ENCODE assay signal across 1 cellular context in the genomic region with DNA sequence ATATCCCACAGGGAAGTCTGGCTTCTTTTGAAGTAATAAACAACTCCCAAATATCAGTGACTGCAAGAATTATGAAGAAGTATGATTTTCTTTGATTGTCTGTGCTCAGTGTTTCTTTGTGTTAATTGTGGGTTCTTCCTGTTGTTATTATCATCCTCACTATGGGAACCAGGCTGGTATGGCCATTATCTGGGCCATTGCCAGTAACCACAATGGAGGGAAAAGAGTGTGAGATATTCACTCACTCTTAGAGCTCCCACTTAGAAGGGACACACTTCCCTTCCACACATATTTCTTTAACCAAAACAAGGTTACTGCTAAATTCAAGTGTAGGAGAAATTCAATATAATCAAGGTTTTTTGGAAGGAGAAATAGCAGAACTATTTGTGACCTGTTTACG.
TF ChIP-seq lines count a peak whose summit lies in the region.

No MANE protein-coding gene starts in this region.

TF ChIP-seq in SK-N-SH, 30 proteins besides CTCF, POLR2A, EP300 and RAD21 (continued from another document):
- TF ChIP-seq, protein P1, sequence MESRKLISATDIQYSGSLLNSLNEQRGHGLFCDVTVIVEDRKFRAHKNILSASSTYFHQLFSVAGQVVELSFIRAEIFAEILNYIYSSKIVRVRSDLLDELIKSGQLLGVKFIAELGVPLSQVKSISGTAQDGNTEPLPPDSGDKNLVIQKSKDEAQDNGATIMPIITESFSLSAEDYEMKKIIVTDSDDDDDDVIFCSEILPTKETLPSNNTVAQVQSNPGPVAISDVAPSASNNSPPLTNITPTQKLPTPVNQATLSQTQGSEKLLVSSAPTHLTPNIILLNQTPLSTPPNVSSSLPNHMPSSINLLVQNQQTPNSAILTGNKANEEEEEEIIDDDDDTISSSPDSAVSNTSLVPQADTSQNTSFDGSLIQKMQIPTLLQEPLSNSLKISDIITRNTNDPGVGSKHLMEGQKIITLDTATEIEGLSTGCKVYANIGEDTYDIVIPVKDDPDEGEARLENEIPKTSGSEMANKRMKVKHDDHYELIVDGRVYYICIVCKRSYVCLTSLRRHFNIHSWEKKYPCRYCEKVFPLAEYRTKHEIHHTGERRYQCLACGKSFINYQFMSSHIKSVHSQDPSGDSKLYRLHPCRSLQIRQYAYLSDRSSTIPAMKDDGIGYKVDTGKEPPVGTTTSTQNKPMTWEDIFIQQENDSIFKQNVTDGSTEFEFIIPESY (IDR thresholded peaks at IDR 0.05; ENCODE audit: borderline replicate concordance, low read depth): no peak
- TF ChIP-seq NFIC (IDR thresholded peaks at IDR 0.05; ENCODE audit: borderline replicate concordance) (no peak), RXRA (IDR thresholded peaks at IDR 0.05; ENCODE audit: borderline replicate concordance, low read depth) (no peak), FOSL2 (IDR thresholded peaks at IDR 0.05; ENCODE audit: borderline replicate concordance, low read depth) (no peak), TAF1 (IDR thresholded peaks at IDR 0.05; ENCODE audit: borderline replicate concordance, low read depth, low read length) (no peak), GATA2 (CRISPR knock-in tag; IDR thresholded peaks at IDR 0.05) (no peak)
- TF ChIP-seq, protein P2, sequence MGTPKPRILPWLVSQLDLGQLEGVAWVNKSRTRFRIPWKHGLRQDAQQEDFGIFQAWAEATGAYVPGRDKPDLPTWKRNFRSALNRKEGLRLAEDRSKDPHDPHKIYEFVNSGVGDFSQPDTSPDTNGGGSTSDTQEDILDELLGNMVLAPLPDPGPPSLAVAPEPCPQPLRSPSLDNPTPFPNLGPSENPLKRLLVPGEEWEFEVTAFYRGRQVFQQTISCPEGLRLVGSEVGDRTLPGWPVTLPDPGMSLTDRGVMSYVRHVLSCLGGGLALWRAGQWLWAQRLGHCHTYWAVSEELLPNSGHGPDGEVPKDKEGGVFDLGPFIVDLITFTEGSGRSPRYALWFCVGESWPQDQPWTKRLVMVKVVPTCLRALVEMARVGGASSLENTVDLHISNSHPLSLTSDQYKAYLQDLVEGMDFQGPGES (IDR thresholded peaks at IDR 0.05; ENCODE audit: low read depth, low read length): no peak
- TF ChIP-seq, protein P3, sequence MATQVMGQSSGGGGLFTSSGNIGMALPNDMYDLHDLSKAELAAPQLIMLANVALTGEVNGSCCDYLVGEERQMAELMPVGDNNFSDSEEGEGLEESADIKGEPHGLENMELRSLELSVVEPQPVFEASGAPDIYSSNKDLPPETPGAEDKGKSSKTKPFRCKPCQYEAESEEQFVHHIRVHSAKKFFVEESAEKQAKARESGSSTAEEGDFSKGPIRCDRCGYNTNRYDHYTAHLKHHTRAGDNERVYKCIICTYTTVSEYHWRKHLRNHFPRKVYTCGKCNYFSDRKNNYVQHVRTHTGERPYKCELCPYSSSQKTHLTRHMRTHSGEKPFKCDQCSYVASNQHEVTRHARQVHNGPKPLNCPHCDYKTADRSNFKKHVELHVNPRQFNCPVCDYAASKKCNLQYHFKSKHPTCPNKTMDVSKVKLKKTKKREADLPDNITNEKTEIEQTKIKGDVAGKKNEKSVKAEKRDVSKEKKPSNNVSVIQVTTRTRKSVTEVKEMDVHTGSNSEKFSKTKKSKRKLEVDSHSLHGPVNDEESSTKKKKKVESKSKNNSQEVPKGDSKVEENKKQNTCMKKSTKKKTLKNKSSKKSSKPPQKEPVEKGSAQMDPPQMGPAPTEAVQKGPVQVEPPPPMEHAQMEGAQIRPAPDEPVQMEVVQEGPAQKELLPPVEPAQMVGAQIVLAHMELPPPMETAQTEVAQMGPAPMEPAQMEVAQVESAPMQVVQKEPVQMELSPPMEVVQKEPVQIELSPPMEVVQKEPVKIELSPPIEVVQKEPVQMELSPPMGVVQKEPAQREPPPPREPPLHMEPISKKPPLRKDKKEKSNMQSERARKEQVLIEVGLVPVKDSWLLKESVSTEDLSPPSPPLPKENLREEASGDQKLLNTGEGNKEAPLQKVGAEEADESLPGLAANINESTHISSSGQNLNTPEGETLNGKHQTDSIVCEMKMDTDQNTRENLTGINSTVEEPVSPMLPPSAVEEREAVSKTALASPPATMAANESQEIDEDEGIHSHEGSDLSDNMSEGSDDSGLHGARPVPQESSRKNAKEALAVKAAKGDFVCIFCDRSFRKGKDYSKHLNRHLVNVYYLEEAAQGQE (IDR thresholded peaks at IDR 0.05; ENCODE audit: low read depth, low read length): no peak
